8 cellular contexts compared by ENCODE assay signal in genomic region chr12:122979001-122979907, GRCh38. TPM values are rescaled to one million over a fixed set of nuclear protein-coding genes. Genes with fewer than 3 reads are reported as not detected.
A peak's percentile ranks its signal among the peaks of the same experiment; 100 is the strongest.
DNase-seq lines count a peak whose midpoint lies in the region; ATAC-seq, FAIRE-seq and TF ChIP-seq lines count a peak whose summit lies in the region.

No MANE protein-coding gene starts in this region.

- no peak for TF ChIP-seq POLR2A in breast epithelium (IDR thresholded peaks at IDR 0.05)

- H3K4me1 ChIP-seq in A673 (ENCODE audit: insufficient read depth, low read length, poor library complexity, severe bottlenecking) (peaks cover 21% of the 10 kb centered on the region), HUES64 (ENCODE audit: insufficient read depth, low read length) (peaks cover 7% of the 10 kb centered on the region; the same call in 1 of the 2 replicates), breast epithelium (peaks cover 26 to 37% of the 10 kb centered on the region in 2 donors), mucosa of descending colon (ENCODE audit: low read depth) (peaks cover 36% of the 10 kb centered on the region)

- no peak for DNase-seq in A673 (ENCODE audit: low spot score)
- no peak for DNase-seq in breast epithelium (ENCODE audit: low spot score in 2 of 2)
- peak in 2 of 3 donors; percentile 37 to 57 for DNase-seq in mucosa of descending colon
- DNase-seq in NCI-H524 (lab: John Stamatoyannopoulos, UW): no peak
- no peak for DNase-seq in NCI-H187 treated with DMSO at 0.1 percent for 48 hours (lab: John Stamatoyannopoulos, UW)
- DNase-seq in NCI-H526 treated with DMSO at 0.1 percent for 48 hours (lab: John Stamatoyannopoulos, UW): no peak
- no peak for DNase-seq in HTR-8/SVneo (ENCODE audit: insufficient read length, low spot score)

- POLR2A ChIA-PET in A673 (lab: Charles Lee; ENCODE audit: low non-redundant PET): no interaction called here

- H3K4me3 ChIP-seq in A673 (ENCODE audit: low read depth, low read length, poor library complexity, severe bottlenecking) (peak overlapping the region; percentile 72), HUES64 (ENCODE audit: low read length) (peak overlapping the region; percentile 93), breast epithelium (peak overlapping the region; percentile 84 to 99 (median 99)), mucosa of descending colon (no peak overlapping the region)

- TF ChIP-seq CTCF in A673 (conservative IDR thresholded peaks at IDR 0.05; ENCODE audit: low read depth, low read length) (no peak), breast epithelium (IDR thresholded peaks at IDR 0.05) (no peak), mucosa of descending colon (IDR thresholded peaks at IDR 0.05) (no peak)

- H3K36me3 ChIP-seq in A673 (ENCODE audit: insufficient read depth, low read length, poor library complexity, severe bottlenecking) (peaks cover 16% of the 10 kb centered on the region), HUES64 (ENCODE audit: insufficient read depth, low read length) (peaks cover 14% of the 10 kb centered on the region; the same call in 1 of the 2 replicates), breast epithelium (no peaks in the 10 kb centered on the region), mucosa of descending colon (ENCODE audit: low read depth) (no peaks in the 10 kb centered on the region)

- CTCF ChIA-PET in A673 (lab: Charles Lee): no interaction called here

- no peak for ATAC-seq in mucosa of descending colon

- WGBS in HUES64: 78% methylated on average over 28 of the region's 28 CpGs

- no peak for FAIRE-seq in HTR-8/SVneo (lab: Jason Lieb, UNC)

- H3K9ac ChIP-seq in HUES64 (ENCODE audit: low read depth, low read length): peak overlapping the region; percentile 92

- H3K27me3 ChIP-seq in A673 (replicated peaks; ENCODE audit: insufficient read depth, low read depth, low read length, poor library complexity) (no peaks in the 10 kb centered on the region), HUES64 (ENCODE audit: insufficient read depth, low read length) (no peaks in the 10 kb centered on the region), breast epithelium (no peaks in the 10 kb centered on the region)

- intact Hi-C loops in A673 (cut with micrococcal nuclease; ENCODE audit: unreplicated experiment): no loop called here
- intact Hi-C loops in breast epithelium (cut with DNase I; ENCODE audit: low total_unique reads): no loop called here
- intact Hi-C loops in mucosa of descending colon (cut with DNase I, micrococcal nuclease): no loop called here

- peak overlapping the region; percentile 95 for H3K27ac ChIP-seq in A673 (ENCODE audit: low read depth, low read length, poor library complexity, severe bottlenecking)
- no peak overlapping the region for H3K27ac ChIP-seq in HUES64 (ENCODE audit: low read depth, low read length)
- peak overlapping the region in 1 of 2 donors; percentile 10 for H3K27ac ChIP-seq in breast epithelium

- H3K9me3 ChIP-seq in A673 (ENCODE audit: low read depth, low read length, poor library complexity, severe bottlenecking): no peaks in the 10 kb centered on the region
- H3K9me3 ChIP-seq in HUES64 (ENCODE audit: insufficient read depth, low read depth, low read length): no peaks in the 10 kb centered on the region
- H3K9me3 ChIP-seq in breast epithelium: no peaks in the 10 kb centered on the region
- H3K9me3 ChIP-seq in mucosa of descending colon: no peaks in the 10 kb centered on the region

- BruUV-seq in A673 (replicated peaks; lab: Mats Ljungman, UMichigan): no TSS peak

RNA-seq across cellular contexts. Expression of gene ARL6IP4, which starts 1.2 kb away (rescaled TPM):
- total RNA-seq in A673 (2021) (180 and 189 TPM in 2 replicates), breast epithelium (100 to 1,000 TPM; 196 to 279 (median 234) TPM), mucosa of descending colon (100 to 1,000 TPM; 127 to 171 (median 128) TPM)
- 121 TPM for polyA plus RNA-seq in HUES64 (2013, experiment 1 of 2)
- polyA plus RNA-seq in HUES64 (2013, experiment 2 of 2): 127 TPM

RNA-seq across cellular contexts. Expression of gene OGFOD2, which starts 4.2 kb away (rescaled TPM):
- total RNA-seq in A673 (2021): 18.2 and 22.2 TPM in 2 replicates
- polyA plus RNA-seq in HUES64 (2013, experiment 1 of 2): 8.2 TPM
- 10.9 TPM for polyA plus RNA-seq in HUES64 (2013, experiment 2 of 2)
- total RNA-seq in breast epithelium: 10 to 100 TPM in 2 of 3 donors, 1 to 10 TPM in 1; 9.0 to 16.5 (median 12.1) TPM
- 10 to 100 TPM; 17.0 to 25.0 (median 23.7) TPM for total RNA-seq in mucosa of descending colon

RNA-seq across cellular contexts. Expression of gene ABCB9, which starts 13.0 kb away (rescaled TPM):
- 8.9 and 10.6 TPM in 2 replicates for total RNA-seq in A673 (2021)
- polyA plus RNA-seq in HUES64 (2013, experiment 1 of 2): 2.5 TPM
- 2.2 TPM for polyA plus RNA-seq in HUES64 (2013, experiment 2 of 2)
- 1 to 10 TPM in 2 of 3 donors, under 1 TPM in 1; 0.96 to 8.6 (median 6.2) TPM for total RNA-seq in breast epithelium
- 1 to 10 TPM; 6.3 to 8.2 (median 6.4) TPM for total RNA-seq in mucosa of descending colon

Comparison
In these comparisons a context has a peak if more than half of its experiments do, and no peak if none do; other contexts are left out.
1. DNase-seq: peak in mucosa of descending colon (2 of 3); none in A673 (single experiment), breast epithelium (0 of 2), NCI-H524 (0 of 2), NCI-H187 treated with DMSO at 0.1 percent for 48 hours (single experiment), NCI-H526 treated with DMSO at 0.1 percent for 48 hours (single experiment) and HTR-8/SVneo (single experiment).